Comparison of ENCODE assay signal across 30 cellular contexts in genomic region chr14:75216427-75217006, GRCh38.
"Had no signal": no experiment of that assay in that cellular context is flagged by ENCODE, and none has a peak within 500 bp of the region (broad histone marks: within the 10 kb centered on the region; RNA-seq: fewer than 3 reads in every experiment).

No MANE protein-coding gene starts in this region.

- DNase-seq: activated B cell treated with CpG ODN at 0.5 μM for 24 hours; activated CD4-positive, alpha-beta T cell treated with anti-CD3 and anti-CD28 coated beads for 48 hours; activated CD4-positive, alpha-beta T cell treated with anti-CD3 and anti-CD28 coated beads, Interleukin-2, amount 50 U/mL, for 1 hour; activated CD4-positive, alpha-beta T cell treated with anti-CD3 and anti-CD28 coated beads, Interleukin-2, amount 50 U/mL, for 48 hours; activated CD8-positive, alpha-beta memory T cell treated with anti-CD3 and anti-CD28 coated beads for 24 hours; activated CD8-positive, alpha-beta T cell treated with anti-CD3 and anti-CD28 coated beads for 36 hours; activated effector memory CD4-positive, alpha-beta T cell treated with Interleukin-2 at 50 U/mL for 16 hours; activated gamma-delta T cell treated with Interleukin-2 at 50 U/mL for 16 hours; activated naive CD4-positive, alpha-beta T cell treated with anti-CD3 and anti-CD28 coated beads, Interleukin-2, amount 50 U/mL, for 16 hours; activated naive CD4-positive, alpha-beta T cell treated with Interleukin-2 at 50 U/mL for 16 hours; activated T-cell treated with anti-CD3 and anti-CD28 coated beads, Interleukin-2, amount 50 U/mL, for 4 hours; amygdala; aorta; central memory CD4-positive, alpha-beta T cell; cerebellar nuclear complex; colonic mucosa; effector memory CD4-positive, alpha-beta T cell; endodermal cell; erythroblast; foreskin melanocyte; head of caudate nucleus; T-cell; T-helper 9 cell; WERI-Rb-1 had no signal

- H3K27me3 ChIP-seq: breast epithelium, cardiac muscle cell, colonic mucosa, esophagus muscularis mucosa, gastroesophageal sphincter had no signal

- H3K9me3 ChIP-seq: breast epithelium, colonic mucosa, esophagus muscularis mucosa, gastroesophageal sphincter had no signal

- H3K27ac ChIP-seq: breast epithelium, cardiac muscle cell, colonic mucosa, esophagus muscularis mucosa, gastroesophageal sphincter, WERI-Rb-1 had no signal

- H3K36me3 ChIP-seq: breast epithelium, cardiac muscle cell, colonic mucosa, esophagus muscularis mucosa, gastroesophageal sphincter, WERI-Rb-1 had no signal

- H3K4me3 ChIP-seq: breast epithelium, cardiac muscle cell, colonic mucosa, esophagus muscularis mucosa, gastroesophageal sphincter had no signal

- ATAC-seq: activated CD4-positive, CD25-positive, alpha-beta regulatory T cell treated with anti-CD3 and anti-CD28 coated beads, Interleukin-2, amount 50 U/mL, for 24 hours; activated CD8-positive, alpha-beta T cell treated with anti-CD3 and anti-CD28 coated beads for 36 hours; activated T-cell treated with anti-CD3 and anti-CD28 coated beads, Interleukin-2, amount 50 U/mL, for 4 hours; activated T-helper 17 cell treated with anti-CD3 and anti-CD28 coated beads, Interleukin-2, amount 50 U/mL, for 72 hours; gastroesophageal sphincter; T-cell had no signal

- H3K4me1 ChIP-seq: breast epithelium, colonic mucosa, esophagus muscularis mucosa, gastroesophageal sphincter had no signal
